ENCODE assay signal across 12 cellular contexts in the genomic region with DNA sequence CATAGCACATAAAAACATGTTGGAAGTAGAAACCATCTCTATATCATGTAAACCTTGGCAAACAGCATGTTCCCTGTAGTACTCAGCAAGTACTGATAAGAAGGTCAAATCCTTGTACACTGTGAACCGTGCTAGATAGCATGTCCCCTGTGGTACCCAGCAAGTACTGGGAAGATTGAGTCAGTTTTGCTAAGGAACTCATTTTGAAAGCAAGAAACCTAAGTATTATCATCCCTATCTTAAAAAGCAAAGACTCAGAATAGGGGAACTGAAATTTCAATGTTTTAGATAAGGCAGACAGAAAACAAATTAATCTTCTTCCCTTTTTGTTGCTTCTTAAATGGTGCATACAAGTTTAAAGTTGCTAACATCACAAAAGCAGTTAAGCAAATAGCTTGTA.
DNase-seq lines count a peak whose midpoint lies in the region; ATAC-seq and TF ChIP-seq lines count a peak whose summit lies in the region.
"Had no signal": no experiment of that assay in that cellular context is flagged by ENCODE, and none has a peak within 500 bp of the region (broad histone marks: within the 10 kb centered on the region; RNA-seq: fewer than 3 reads in every experiment).

No MANE protein-coding gene starts in this region.

- no peaks in the 10 kb centered on the region for H3K9me3 Mint-ChIP-seq in activated B cell treated with CpG ODN at 0.5 μM for 24 hours

- peak; percentile 95 for ATAC-seq in GM18520 (IDR thresholded peaks at IDR 0.05; ENCODE audit: unreplicated experiment)
- ATAC-seq in GM21423 (IDR thresholded peaks at IDR 0.05; ENCODE audit: unreplicated experiment), result peak; percentile 92
- ATAC-seq in HG03064 (IDR thresholded peaks at IDR 0.05; ENCODE audit: low read depth, unreplicated experiment), result peak; percentile 95
- peak; percentile 77 for ATAC-seq in activated B cell treated with CpG ODN at 0.5 μM for 24 hours (ENCODE audit: low read depth)

- H3K4me3 Mint-ChIP-seq in activated B cell treated with CpG ODN at 0.5 μM for 24 hours, result no peak overlapping the region
- H3K4me3 Mint-ChIP-seq: activated CD4-positive, alpha-beta T cell treated with anti-CD3 and anti-CD28 coated beads, Interleukin-2, amount 10 ng/mL, durations not matched to agents 24 days and 14 days; activated naive CD8-positive, alpha-beta T cell; CD4-positive, CD25-positive, alpha-beta regulatory T cell had no signal

- intact Hi-C loops in activated B cell treated with CpG ODN at 0.5 μM for 24 hours (cut with micrococcal nuclease), result no loop called here

- H3K36me3 Mint-ChIP-seq in activated B cell treated with CpG ODN at 0.5 μM for 24 hours (ENCODE audit: low read depth), result no peaks in the 10 kb centered on the region
- H3K36me3 Mint-ChIP-seq: activated naive CD8-positive, alpha-beta T cell had no signal

- CTCF ChIA-PET in activated B cell treated with CpG ODN at 0.5 μM for 24 hours (lab: Charles Lee), result no interaction called here

- POLR2A ChIA-PET in activated B cell treated with CpG ODN at 0.5 μM for 24 hours (lab: Charles Lee), result no interaction called here

- H3K27me3 Mint-ChIP-seq in activated B cell treated with CpG ODN at 0.5 μM for 24 hours, result no peaks in the 10 kb centered on the region
- H3K27me3 Mint-ChIP-seq: activated CD4-positive, alpha-beta T cell treated with anti-CD3 and anti-CD28 coated beads, Interleukin-2, amount 10 ng/mL, durations not matched to agents 24 days and 14 days; CD4-positive, CD25-positive, alpha-beta regulatory T cell had no signal

- H3K4me1 Mint-ChIP-seq in activated B cell treated with CpG ODN at 0.5 μM for 24 hours, result peaks cover 11% of the 10 kb centered on the region
- H3K4me1 Mint-ChIP-seq: activated CD4-positive, alpha-beta T cell treated with anti-CD3 and anti-CD28 coated beads, Interleukin-2, amount 10 ng/mL, durations not matched to agents 24 days and 14 days; CD4-positive, CD25-positive, alpha-beta regulatory T cell had no signal

- TF ChIP-seq CTCF in activated B cell treated with CpG ODN at 0.5 μM for 24 hours (IDR thresholded peaks at IDR 0.05), result no peak

- H3K27ac Mint-ChIP-seq in activated B cell treated with CpG ODN at 0.5 μM for 24 hours, result no peak overlapping the region
- H3K27ac Mint-ChIP-seq: activated CD4-positive, alpha-beta T cell treated with anti-CD3 and anti-CD28 coated beads, Interleukin-2, amount 10 ng/mL, durations not matched to agents 24 days and 14 days; activated naive CD8-positive, alpha-beta T cell; CD4-positive, CD25-positive, alpha-beta regulatory T cell had no signal

- DNase-seq in activated B cell treated with CpG ODN at 0.5 μM for 24 hours (no peak), DMS153 (lab: John Stamatoyannopoulos, UW) (no peak), 8988T (no peak), GM03348 (ENCODE audit: low spot score) (no peak), GF-D8 (lab: John Stamatoyannopoulos, UW) (no peak)
- DNase-seq: activated CD4-positive, alpha-beta T cell treated with anti-CD3 and anti-CD28 coated beads, Interleukin-2, amount 10 ng/mL, durations not matched to agents 24 days and 14 days; CD4-positive, CD25-positive, alpha-beta regulatory T cell; IMR-90 had no signal
